ENCODE assay signal across 8 cellular contexts in the genomic region with DNA sequence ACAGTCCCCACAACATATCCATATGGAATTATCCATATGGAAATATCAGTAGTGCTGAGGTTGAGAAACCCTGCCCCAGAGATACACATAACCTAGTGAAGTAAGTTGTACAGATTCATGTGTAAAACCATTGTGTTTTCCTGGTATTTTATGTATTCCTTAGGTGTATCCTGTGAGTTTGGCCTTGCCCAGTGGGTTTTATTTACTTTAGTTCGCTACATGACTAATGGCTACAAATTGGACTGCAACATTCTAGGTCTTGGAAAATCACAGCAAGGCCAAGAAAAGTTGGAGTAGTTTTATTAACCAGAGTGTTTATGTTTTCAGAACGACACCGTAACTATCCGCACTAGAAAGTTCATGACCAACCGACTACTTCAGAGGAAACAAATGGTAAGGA. TPM values are rescaled to one million over a fixed set of nuclear protein-coding genes. Genes with fewer than 3 reads are reported as not detected.
A peak's percentile ranks its signal among the peaks of the same experiment; 100 is the strongest.
DNase-seq lines count a peak whose midpoint lies in the region; ATAC-seq and TF ChIP-seq lines count a peak whose summit lies in the region.

No MANE protein-coding gene starts in this region.

- DNase-seq in BE2C (no peak), choroid plexus epithelial cell (ENCODE audit: low read depth) (no peak), NCI-H526 (lab: John Stamatoyannopoulos, UW) (no peak), testis (no peak), cortex of kidney (lab: John Stamatoyannopoulos, UW) (no peak), body of pancreas (no peak)
- DNase-seq in naive thymus-derived CD4-positive, alpha-beta T cell: no peak

- H3K9me3 Mint-ChIP-seq in naive thymus-derived CD4-positive, alpha-beta T cell: no peaks in the 10 kb centered on the region

- peak overlapping the region in 9 of 10 donors; percentile 82 to 95 (median 93) for H3K4me3 Mint-ChIP-seq in naive thymus-derived CD4-positive, alpha-beta T cell

- POLR2A ChIA-PET in naive thymus-derived CD4-positive, alpha-beta T cell (lab: Charles Lee): no interaction called here

- no peak for TF ChIP-seq CTCF in BE2C (IDR thresholded peaks at IDR 0.05; ENCODE audit: low read depth, low read length)
- TF ChIP-seq CTCF in choroid plexus epithelial cell (conservative IDR thresholded peaks at IDR 0.05; ENCODE audit: low read depth, low read length): no peak
- TF ChIP-seq CTCF in testis (IDR thresholded peaks at IDR 0.05): no peak
- no peak for TF ChIP-seq CTCF in body of pancreas (IDR thresholded peaks at IDR 0.05)

- 64 to 77% methylated on average over 5 of the region's 5 CpGs for WGBS in testis, 2 donors
- WGBS in body of pancreas, 2 donors: 41 to 42% methylated on average over 5 of the region's 5 CpGs

- H3K27ac Mint-ChIP-seq in naive thymus-derived CD4-positive, alpha-beta T cell: peak overlapping the region; percentile 86 to 99 (median 91)

- H3K27me3 ChIP-seq in BE2C: no peaks in the 10 kb centered on the region
- no peaks in the 10 kb centered on the region for H3K27me3 ChIP-seq in naive thymus-derived CD4-positive, alpha-beta T cell (ENCODE audit: control insufficient read depth in 2 of 2, insufficient read depth in 2 of 2, low read length in 2 of 2)
- H3K27me3 ChIP-seq in testis: no peaks in the 10 kb centered on the region
- H3K27me3 ChIP-seq in body of pancreas: no peaks in the 10 kb centered on the region

- CTCF ChIA-PET in naive thymus-derived CD4-positive, alpha-beta T cell (lab: Charles Lee): no interaction called here

- peaks cover 16 to 44% (median 22%) of the 10 kb centered on the region in 5 donors for H3K36me3 Mint-ChIP-seq in naive thymus-derived CD4-positive, alpha-beta T cell

- H3K4me1 ChIP-seq in BE2C (peaks cover 21% of the 10 kb centered on the region), testis (peaks cover 15% of the 10 kb centered on the region), body of pancreas (peaks cover 54% of the 10 kb centered on the region)
- peaks cover 32 to 34% of the 10 kb centered on the region in 2 donors for H3K4me1 ChIP-seq in naive thymus-derived CD4-positive, alpha-beta T cell (ENCODE audit: control insufficient read depth in 2 of 2, insufficient read depth in 2 of 2, low read length in 2 of 2)

- H3K4me1 Mint-ChIP-seq in naive thymus-derived CD4-positive, alpha-beta T cell: peaks cover 19 to 64% (median 57%) of the 10 kb centered on the region in 7 donors

- no peak for ATAC-seq in naive thymus-derived CD4-positive, alpha-beta T cell
- ATAC-seq in body of pancreas: no peak

- no peak for TF ChIP-seq POLR2A in testis (IDR thresholded peaks at IDR 0.05)
- TF ChIP-seq POLR2A in body of pancreas (IDR thresholded peaks at IDR 0.05): no peak

- H3K27ac ChIP-seq in KOPT-K1 (ENCODE audit: low read depth, low read length, poor library complexity, severe bottlenecking) (peak overlapping the region; percentile 57), testis (no peak overlapping the region), body of pancreas (peak overlapping the region in 2 of 4 donors; percentile 55 to 80)
- peak overlapping the region; percentile 79 for H3K27ac ChIP-seq in naive thymus-derived CD4-positive, alpha-beta T cell (ENCODE audit: low read depth, low read length)

- H3K27me3 Mint-ChIP-seq in naive thymus-derived CD4-positive, alpha-beta T cell: no peaks in the 10 kb centered on the region

- intact Hi-C loops in naive thymus-derived CD4-positive, alpha-beta T cell (cut with micrococcal nuclease): no loop called here
- intact Hi-C loops in testis (cut with DNase I; ENCODE audit: low total_unique reads): no loop called here
- intact Hi-C loops in body of pancreas (cut with DNase I): no loop called here

- H3K4me3 ChIP-seq in BE2C (ENCODE audit: low read depth, low read length): peak overlapping the region; percentile 94
- peak overlapping the region; percentile 80 for H3K4me3 ChIP-seq in choroid plexus epithelial cell (ENCODE audit: low read depth, low read length)
- H3K4me3 ChIP-seq in naive thymus-derived CD4-positive, alpha-beta T cell (ENCODE audit: low read length): peak overlapping the region; percentile 87
- no peak overlapping the region for H3K4me3 ChIP-seq in testis
- peak overlapping the region in 1 of 2 donors; percentile 87 for H3K4me3 ChIP-seq in body of pancreas

- H3K36me3 ChIP-seq in BE2C (peaks cover 57% of the 10 kb centered on the region), KOPT-K1 (ENCODE audit: insufficient read depth, low read length) (peaks cover 56% of the 10 kb centered on the region), testis (ENCODE audit: low read depth, missing control alignments) (no peaks in the 10 kb centered on the region), body of pancreas (replicated peaks in 1 of 2; ENCODE audit: insufficient read depth in 1 of 2, low read depth in 2 of 2) (peaks cover 0 to 14% of the 10 kb centered on the region in 2 donors)
- peaks cover 30 to 47% (median 32%) of the 10 kb centered on the region in 3 experiments for H3K36me3 ChIP-seq in naive thymus-derived CD4-positive, alpha-beta T cell (ENCODE audit: control insufficient read depth in 2 of 3, insufficient read depth in 3 of 3, low read length in 3 of 3)

- no peaks in the 10 kb centered on the region for H3K9me3 ChIP-seq in BE2C
- H3K9me3 ChIP-seq in KOPT-K1 (ENCODE audit: insufficient read depth, low read length, poor library complexity, severe bottlenecking): no peaks in the 10 kb centered on the region
- no peaks in the 10 kb centered on the region for H3K9me3 ChIP-seq in naive thymus-derived CD4-positive, alpha-beta T cell (ENCODE audit: control insufficient read depth in 2 of 3, low read length in 3 of 3)
- H3K9me3 ChIP-seq in testis: no peaks in the 10 kb centered on the region
- no peaks in the 10 kb centered on the region for H3K9me3 ChIP-seq in body of pancreas

RNA-seq across cellular contexts. Expression of a gene that starts 1.4 kb away (rescaled TPM):
- 2,087 TPM for polyA plus RNA-seq in BE2C (2012; ENCODE audit: insufficient read depth, insufficient read length, low read depth)
- 1,000 to 10,000 TPM; 1,177 to 2,466 (median 1,673) TPM for total RNA-seq in naive thymus-derived CD4-positive, alpha-beta T cell
- polyA plus RNA-seq in naive thymus-derived CD4-positive, alpha-beta T cell: 1,000 to 10,000 TPM; 1,173 to 1,441 TPM
- total RNA-seq in testis (1,000 to 10,000 TPM in 1 of 2 donors, 100 to 1,000 TPM in 1; 971 to 1,548 TPM), body of pancreas (1,000 to 10,000 TPM; 1,428 to 1,609 TPM)
- 1,406 TPM for polyA plus RNA-seq in testis (ENCODE audit: insufficient read depth, low read depth, low replicate concordance)

RNA-seq across cellular contexts. Expression of a gene that starts 5.7 kb away (rescaled TPM):
- 36.8 TPM for polyA plus RNA-seq in BE2C (2012; ENCODE audit: insufficient read depth, insufficient read length, low read depth)
- total RNA-seq in naive thymus-derived CD4-positive, alpha-beta T cell: 10 to 100 TPM; 12.0 to 20.9 (median 19.0) TPM
- polyA plus RNA-seq in naive thymus-derived CD4-positive, alpha-beta T cell: 10 to 100 TPM in 1 of 2 donors, 1 to 10 TPM in 1; 5.5 to 12.3 TPM
- total RNA-seq in testis (10 to 100 TPM; 20.9 to 23.0 TPM), body of pancreas (10 to 100 TPM in 1 of 2 donors, 1 to 10 TPM in 1; 7.9 to 10.4 TPM)
- 16.1 TPM for polyA plus RNA-seq in testis (ENCODE audit: insufficient read depth, low read depth, low replicate concordance)

Comparison
In these comparisons a context has a peak if more than half of its experiments do, and no peak if none do; other contexts are left out.
1. H3K4me3 ChIP-seq: peak in BE2C (single experiment), choroid plexus epithelial cell (single experiment) and naive thymus-derived CD4-positive, alpha-beta T cell (single experiment); none in testis (0 of 2).
2. H3K27ac ChIP-seq: peak in KOPT-K1 (single experiment) and naive thymus-derived CD4-positive, alpha-beta T cell (single experiment); none in testis (0 of 2).